In genomic region chr11:34468209-34468841, GRCh38 we compare ENCODE assay signal across 8 cellular contexts. TPM values are rescaled to one million over a fixed set of nuclear protein-coding genes. Genes with fewer than 3 reads are reported as not detected.
A peak's percentile ranks its signal among the peaks of the same experiment; 100 is the strongest.
DNase-seq lines count a peak whose midpoint lies in the region; ATAC-seq and TF ChIP-seq lines count a peak whose summit lies in the region.

No MANE protein-coding gene starts in this region.

- H4K20me1 ChIP-seq in DOHH2 (ENCODE audit: control insufficient read depth, insufficient read depth, low read depth, low read length): no peaks in the 10 kb centered on the region
- no peaks in the 10 kb centered on the region for H4K20me1 ChIP-seq in fibroblast of lung (ENCODE audit: control insufficient read depth, extremely low read depth, insufficient read depth, low read length)

- H3K27me3 ChIP-seq in DOHH2 (ENCODE audit: control insufficient read depth, low read length): no peaks in the 10 kb centered on the region
- no peaks in the 10 kb centered on the region for H3K27me3 ChIP-seq in fibroblast of lung (ENCODE audit: control insufficient read depth, insufficient read depth, low read length)

- no peaks in the 10 kb centered on the region for H3K4me1 ChIP-seq in DOHH2 (ENCODE audit: control insufficient read depth, low read length)
- H3K4me1 ChIP-seq in fibroblast of lung (ENCODE audit: control insufficient read depth, extremely low read depth, insufficient read depth, low read length): no peaks in the 10 kb centered on the region

- H3K9me3 Mint-ChIP-seq in WTC11: peaks cover 20% of the 10 kb centered on the region

- H3K79me2 ChIP-seq in DOHH2 (ENCODE audit: control insufficient read depth, low read length): no peaks in the 10 kb centered on the region
- H3K79me2 ChIP-seq in fibroblast of lung (ENCODE audit: control insufficient read depth, insufficient read depth, low read length): no peaks in the 10 kb centered on the region

- no peak overlapping the region for H3K4me3 Mint-ChIP-seq in WTC11

- no peak overlapping the region for H3K27ac ChIP-seq in DOHH2 (ENCODE audit: low read depth, low read length)
- H3K27ac ChIP-seq in fibroblast of lung (ENCODE audit: insufficient read depth, low read length): no peak overlapping the region

- peak; percentile 47 for DNase-seq in HT1080 (ENCODE audit: low read depth)
- peak; percentile 38 for DNase-seq in WTC11 (ENCODE audit: low spot score)
- DNase-seq in fibroblast of lung (ENCODE audit: low read depth in 2 of 2): peak in 1 of 2 donors; percentile 35
- peak; percentile 5 for DNase-seq in stimulated activated CD4-positive, alpha-beta T cell treated with anti-CD3 and anti-CD28 coated beads, Interleukin-1b, Interleukin-23, amount 100 ng/mL, for 4 hours (ENCODE audit: low read depth in 2 of 2)
- no peak for DNase-seq in medulla oblongata (ENCODE audit: extremely low spot score)
- no peak for DNase-seq in NCI-H1930 (lab: John Stamatoyannopoulos, UW)

- H3K4me1 Mint-ChIP-seq in WTC11: no peaks in the 10 kb centered on the region

- H3F3A ChIP-seq in DOHH2 (ENCODE audit: control insufficient read depth, insufficient read depth): no peaks in the 10 kb centered on the region

- CTCF ChIA-PET in WTC11 (lab: Charles Lee): interaction anchor here (0.9 to 2.9 kb wide), 13 partner anchors 10 to 318 kb away, joined by 3 to 14 read pairs (median 4); no protein-coding TSS in a partner anchor

- POLR2A ChIA-PET in WTC11 (lab: Charles Lee): no interaction called here

- H3K9me2 ChIP-seq in DOHH2 (replicated peaks; ENCODE audit: control insufficient read depth, low read length): no peaks in the 10 kb centered on the region

- H3K4me2 ChIP-seq in DOHH2 (ENCODE audit: low read length) (no peak overlapping the region), fibroblast of lung (ENCODE audit: extremely low read depth, insufficient read depth, low read length) (no peak overlapping the region)

- H3K36me3 Mint-ChIP-seq in WTC11: peaks cover 55% of the 10 kb centered on the region

- no peak overlapping the region for H3K27ac Mint-ChIP-seq in WTC11

- H3K9ac ChIP-seq in fibroblast of lung (ENCODE audit: insufficient read depth, low read length): no peak overlapping the region

- peak; percentile 77 for TF ChIP-seq CTCF in DOHH2 (IDR thresholded peaks at IDR 0.05; ENCODE audit: low read depth, low read length, poor library complexity, severe bottlenecking)
- TF ChIP-seq CTCF in WTC11 (IDR thresholded peaks at IDR 0.05): peak; percentile 47; the same call in 1 of the 2 replicates
- TF ChIP-seq CTCF in fibroblast of lung (conservative IDR thresholded peaks at IDR 0.05 in 1 of 2, IDR thresholded peaks at IDR 0.05 in 1 of 2; ENCODE audit: low read depth in 1 of 2, low read length in 2 of 2): peak; percentile 48 to 67

- H3K36me3 ChIP-seq in DOHH2 (ENCODE audit: control insufficient read depth, low read length) (0 out of 2 replicates have a peak, but pooled peaks cover 3% of the 10 kb centered on the region), fibroblast of lung (ENCODE audit: control insufficient read depth, insufficient read depth, low read length) (peaks cover 13% of the 10 kb centered on the region)

- peak; percentile 71 for ATAC-seq in WTC11
- no peak for ATAC-seq in HG03460 (IDR thresholded peaks at IDR 0.05; ENCODE audit: unreplicated experiment)

- no peak overlapping the region for H3K4me3 ChIP-seq in DOHH2 (ENCODE audit: low read length)
- no peak overlapping the region for H3K4me3 ChIP-seq in fibroblast of lung (replicated peaks in 1 of 4; ENCODE audit: control extremely low read depth in 1 of 4, insufficient read depth in 1 of 4, low read depth in 3 of 4, low read length in 4 of 4)

- H3K27me3 Mint-ChIP-seq in WTC11 (ENCODE audit: low read depth): no peaks in the 10 kb centered on the region

- H3K9me3 ChIP-seq in DOHH2 (ENCODE audit: control insufficient read depth, insufficient read depth, low read length) (0 out of 2 replicates have a peak, but pooled peaks cover 4% of the 10 kb centered on the region), fibroblast of lung (ENCODE audit: control insufficient read depth, insufficient read depth, low read depth, low read length) (no peaks in the 10 kb centered on the region)

- no peak overlapping the region for H2AFZ ChIP-seq in fibroblast of lung (ENCODE audit: low read length)

TF ChIP-seq in WTC11, 78 proteins besides CTCF, POLR2A, EP300 and RAD21 (continues in another document):
- no peak for TF ChIP-seq MYBL2 (CRISPR knock-in tag; IDR thresholded peaks at IDR 0.05)
- TF ChIP-seq E2F4 (CRISPR knock-in tag; IDR thresholded peaks at IDR 0.05; ENCODE audit: borderline replicate concordance, low read depth): no peak
- TF ChIP-seq HMGA2 (CRISPR knock-in tag; IDR thresholded peaks at IDR 0.05): no peak
- no peak for TF ChIP-seq JUN (CRISPR knock-in tag; IDR thresholded peaks at IDR 0.05)
- TF ChIP-seq FOXK1 (CRISPR knock-in tag; IDR thresholded peaks at IDR 0.05): no peak
- TF ChIP-seq FOXJ3 (CRISPR knock-in tag; IDR thresholded peaks at IDR 0.05; ENCODE audit: borderline replicate concordance): no peak
- TF ChIP-seq ZNF512 (CRISPR knock-in tag; IDR thresholded peaks at IDR 0.05; ENCODE audit: borderline replicate concordance): no peak
- no peak for TF ChIP-seq NFYB (CRISPR knock-in tag; conservative IDR thresholded peaks at IDR 0.05; ENCODE audit: low read depth)
- no peak for TF ChIP-seq RORB (CRISPR knock-in tag; IDR thresholded peaks at IDR 0.05)
- no peak for TF ChIP-seq ZNF532 (CRISPR knock-in tag; IDR thresholded peaks at IDR 0.05; ENCODE audit: borderline replicate concordance)

RNA-seq across cellular contexts. Expression of gene CAT, which starts 29.6 kb away (rescaled TPM):
- 29.8 and 34.1 TPM in 2 replicates for total RNA-seq in HT1080 (2014; rRNA removed; shearing (Covaris generic))
- polyA plus RNA-seq in HT1080 (2015; cell fraction: cytosol; rRNA removed): 31.9 and 33.4 TPM in 2 replicates
- polyA plus RNA-seq in HT1080 (2015; cell fraction: nucleus; rRNA removed): 57.0 and 59.5 TPM in 2 replicates
- total RNA-seq in WTC11 (2021) (9.3 to 13.2 TPM (median 11.5 TPM) in 3 replicates), fibroblast of lung (64.5 and 93.8 TPM in 2 replicates)
- 100 and 113 TPM in 2 replicates for polyA plus RNA-seq in fibroblast of lung
- polyA plus RNA-seq in fibroblast of lung (2012): 55.5 and 63.2 TPM in 2 replicates
- 51.6 and 56.9 TPM in 2 replicates for polyA minus RNA-seq in fibroblast of lung (ENCODE audit: low replicate concordance)

RNA-seq across cellular contexts. Expression of gene ELF5, which starts 45.3 kb away (rescaled TPM):
- not detected in 2 replicates for total RNA-seq in HT1080 (2014; rRNA removed; shearing (Covaris generic))
- not detected in 2 replicates for polyA plus RNA-seq in HT1080 (2015; cell fraction: cytosol; rRNA removed)
- not detected in 2 replicates for polyA plus RNA-seq in HT1080 (2015; cell fraction: nucleus; rRNA removed)
- total RNA-seq in WTC11 (2021): not detected in 3 replicates
- not detected in 2 replicates for total RNA-seq in fibroblast of lung
- polyA plus RNA-seq in fibroblast of lung: not detected in 2 replicates
- polyA plus RNA-seq in fibroblast of lung (2012): not detected in 2 replicates
- not detected in 2 replicates for polyA minus RNA-seq in fibroblast of lung (ENCODE audit: low replicate concordance)

Comparison
In these comparisons a context has a peak if more than half of its experiments do, and no peak if none do; other contexts are left out.
1. DNase-seq: peak in HT1080 (single experiment), WTC11 (single experiment) and stimulated activated CD4-positive, alpha-beta T cell treated with anti-CD3 and anti-CD28 coated beads, Interleukin-1b, Interleukin-23, amount 100 ng/mL, for 4 hours (2 of 2); none in medulla oblongata (single experiment) and NCI-H1930 (0 of 2).
2. Peak in every context shown above with its lines, with median percentiles within 50 percentile points of each other: CTCF ChIP-seq.